Comparison of ENCODE assay signal across 21 cellular contexts in the genomic region with DNA sequence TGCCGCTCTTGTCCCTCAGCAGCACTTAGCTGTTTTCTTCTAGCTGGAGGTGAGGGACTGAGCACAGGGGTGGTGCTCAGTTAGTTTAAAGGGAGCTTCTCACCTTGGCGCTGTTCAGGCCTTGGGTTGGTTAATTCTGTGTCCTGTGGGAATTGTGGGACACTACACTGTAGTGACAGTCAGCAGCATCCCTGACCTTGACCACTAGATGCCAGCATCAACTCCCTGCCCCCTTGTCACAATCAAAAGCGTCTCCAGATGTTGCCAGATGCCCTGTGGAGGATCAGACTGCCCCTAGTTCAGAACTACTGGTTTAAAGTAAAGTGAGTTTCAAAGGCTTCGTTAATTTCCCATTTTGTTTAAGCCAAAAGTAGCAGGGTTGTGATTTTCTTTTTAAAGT.
DNase-seq lines count a peak whose midpoint lies in the region; ATAC-seq, FAIRE-seq and TF ChIP-seq lines count a peak whose summit lies in the region.
"Had no signal": no experiment of that assay in that cellular context is flagged by ENCODE, and none has a peak within 500 bp of the region (broad histone marks: within the 10 kb centered on the region; RNA-seq: fewer than 3 reads in every experiment).

No MANE protein-coding gene starts in this region.

- POLR2A ChIA-PET in HepG2 (lab: Yijun Ruan, JAX), result no interaction called here

- H3K9ac ChIP-seq in HepG2 (ENCODE audit: insufficient read depth, low read depth, low read length), result no peak overlapping the region

- no peak for TF ChIP-seq RAD21 in HepG2 (CRISPR knock-in tag; IDR thresholded peaks at IDR 0.05)

- 15% methylated on average over 4 of the region's 4 CpGs for WGBS in HepG2 (ENCODE audit: low lambda C conversion rate)
- WGBS in upper lobe of left lung, 2 donors, result 52 to 72% methylated on average over 4 of the region's 4 CpGs

- peaks cover 1 to 20% of the 10 kb centered on the region in 2 experiments; a peak in 4 of 5 replicates for H3K27me3 ChIP-seq in HepG2 (ENCODE audit: control insufficient read depth in 1 of 2, insufficient read depth in 2 of 2, low read length in 2 of 2)
- H3K27me3 ChIP-seq in upper lobe of left lung, result peaks cover 0 to 6% (median 0%) of the 10 kb centered on the region in 4 donors
- H3K27me3 ChIP-seq: body of pancreas, SJSA1 had no signal

- in situ Hi-C loops in HepG2 (cut with HindIII; ENCODE audit: extremely low pct_ligation_motif_present, low pct_unique_long_range_greater_than_20kb), result no loop called here

- H3K4me3 ChIP-seq in HepG2 (replicated peaks in 1 of 3; ENCODE audit: insufficient read depth in 1 of 3, low read depth in 2 of 3, low read length in 3 of 3) (no peak overlapping the region), upper lobe of left lung (no peak overlapping the region)
- H3K4me3 ChIP-seq: body of pancreas, right atrium auricular region, SJSA1, stomach, uterus had no signal

- no peaks in the 10 kb centered on the region for H3K79me2 ChIP-seq in HepG2 (ENCODE audit: insufficient read depth, low read length)

- no peaks in the 10 kb centered on the region for H3K36me3 ChIP-seq in HepG2 (replicated peaks in 1 of 2; ENCODE audit: control insufficient read depth in 1 of 2, insufficient read depth in 2 of 2, low read length in 2 of 2)
- H3K36me3 ChIP-seq in upper lobe of left lung, result no peaks in the 10 kb centered on the region
- H3K36me3 ChIP-seq: right atrium auricular region, SJSA1, stomach, uterus had no signal

- TF ChIP-seq POLR2A in HepG2 (IDR thresholded peaks at IDR 0.05; ENCODE audit: insufficient read depth in 1 of 2, low read depth in 2 of 2, low read length in 2 of 2), result no peak
- no peak for TF ChIP-seq POLR2A in upper lobe of left lung (IDR thresholded peaks at IDR 0.05)

- ATAC-seq in HepG2, result peak; percentile 55
- ATAC-seq in upper lobe of left lung (ENCODE audit: low FRiP score in 2 of 2), result no peak
- ATAC-seq: body of pancreas had no signal

- H3K9me3 Mint-ChIP-seq in HFFc6, result no peaks in the 10 kb centered on the region
- H3K9me3 Mint-ChIP-seq: activated naive CD4-positive, alpha-beta T cell treated with anti-CD3 and anti-CD28 coated beads, Interleukin-2, amount 50 U/mL, for 24 hours had no signal

- H3K27ac ChIP-seq in HepG2 (ENCODE audit: extremely low read length, insufficient read depth, low read length), result no peak overlapping the region
- H3K27ac ChIP-seq in upper lobe of left lung, result no peak overlapping the region
- H3K27ac ChIP-seq: body of pancreas, right atrium auricular region, SJSA1, stomach, uterus had no signal

- intact Hi-C loops in HepG2 (cut with micrococcal nuclease; ENCODE audit: unreplicated experiment), result no loop called here

- H3K36me3 Mint-ChIP-seq in HFFc6 (ENCODE audit: low read depth), result no peaks in the 10 kb centered on the region
- H3K36me3 Mint-ChIP-seq: activated naive CD4-positive, alpha-beta T cell treated with anti-CD3 and anti-CD28 coated beads, Interleukin-2, amount 50 U/mL, for 24 hours had no signal

- no peak for FAIRE-seq in HepG2 (lab: Jason Lieb, UNC)
- FAIRE-seq: A204.1, GM12891 had no signal

- CTCF ChIA-PET in HepG2 (lab: Yijun Ruan, JAX; ENCODE audit: low intra/inter-chr PET ratio, low total read pairs), result no interaction called here

- H3K4me2 ChIP-seq in HepG2 (ENCODE audit: low read depth, low read length), result no peak overlapping the region

- H2AFZ ChIP-seq in HepG2 (ENCODE audit: low read length), result no peak overlapping the region

- DNase-seq in NCI-H2029 treated with DMSO at 0.1 percent for 48 hours (lab: John Stamatoyannopoulos, UW) (peak; percentile 1), NCI-H2029 (lab: John Stamatoyannopoulos, UW) (no peak), HFFc6 (no peak), RPMI8226 (peak; percentile 38), HepG2 (ENCODE audit: low spot score) (peak; percentile 9), T-helper 2 cell (no peak), upper lobe of left lung (no peak)
- no peak for DNase-seq in stimulated activated CD4-positive, alpha-beta T cell treated with anti-CD3 and anti-CD28 coated beads, Interleukin-2, amount 100 ng/mL, for 24 hours
- DNase-seq: activated CD4-positive, alpha-beta T cell treated with anti-CD3 and anti-CD28 coated beads, Interleukin-2, amount 50 U/mL, for 4 hours; activated T-cell treated with anti-CD3 and anti-CD28 coated beads, Interleukin-2, amount 50 U/mL, for 1 hour; body of pancreas; GOT3; mammary epithelial cell; NCI-H187; stomach; uterus had no signal

- no peak for TF ChIP-seq EP300 in HepG2 (IDR thresholded peaks at IDR 0.05; ENCODE audit: low read depth in 2 of 2, low read length in 2 of 2)
- no peak for TF ChIP-seq EP300 in HepG2 (CRISPR knock-in tag; IDR thresholded peaks at IDR 0.05; ENCODE audit: borderline replicate concordance)
- TF ChIP-seq EP300 in upper lobe of left lung (IDR thresholded peaks at IDR 0.05), result no peak

- H3K9me3 ChIP-seq in HepG2 (ENCODE audit: low read length), result no peaks in the 10 kb centered on the region
- no peaks in the 10 kb centered on the region for H3K9me3 ChIP-seq in upper lobe of left lung
- H3K9me3 ChIP-seq: body of pancreas, right atrium auricular region, SJSA1, stomach, uterus had no signal

- H3K4me1 Mint-ChIP-seq in HFFc6 (ENCODE audit: low read depth), result no peaks in the 10 kb centered on the region
- H3K4me1 Mint-ChIP-seq: activated naive CD4-positive, alpha-beta T cell treated with anti-CD3 and anti-CD28 coated beads, Interleukin-2, amount 50 U/mL, for 24 hours had no signal

- H3K4me1 ChIP-seq in HepG2 (ENCODE audit: insufficient read depth, low read length), result no peaks in the 10 kb centered on the region
- no peaks in the 10 kb centered on the region for H3K4me1 ChIP-seq in upper lobe of left lung
- H3K4me1 ChIP-seq: body of pancreas, right atrium auricular region, SJSA1, stomach, uterus had no signal

- no peak overlapping the region for H3K27ac Mint-ChIP-seq in HFFc6
- H3K27ac Mint-ChIP-seq: activated naive CD4-positive, alpha-beta T cell treated with anti-CD3 and anti-CD28 coated beads, Interleukin-2, amount 50 U/mL, for 24 hours had no signal

- no peaks in the 10 kb centered on the region for H4K20me1 ChIP-seq in HepG2 (ENCODE audit: insufficient read depth, low read length)

- no peak overlapping the region for H3K4me3 Mint-ChIP-seq in HFFc6
- H3K4me3 Mint-ChIP-seq: activated naive CD4-positive, alpha-beta T cell treated with anti-CD3 and anti-CD28 coated beads, Interleukin-2, amount 50 U/mL, for 24 hours had no signal

- TF ChIP-seq CTCF in HFFc6 (IDR thresholded peaks at IDR 0.05), result 0 out of 2 replicates have a peak, but pooled peaks have one; percentile 11
- no peak for TF ChIP-seq CTCF in HepG2 (CRISPR knock-in tag; IDR thresholded peaks at IDR 0.05)
- no peak for TF ChIP-seq CTCF in upper lobe of left lung (IDR thresholded peaks at IDR 0.05)

- H3K27me3 Mint-ChIP-seq in HFFc6 (ENCODE audit: insufficient read depth), result peaks cover 15% of the 10 kb centered on the region

- BruUV-seq in HepG2 (replicated peaks; lab: Mats Ljungman, UMichigan), result no TSS peak

TF ChIP-seq in HepG2, 621 proteins besides CTCF, POLR2A, EP300 and RAD21 (continues in another document):
- TF ChIP-seq ZNF343 (CRISPR knock-in tag; IDR thresholded peaks at IDR 0.05) (no peak), ZNF354B (CRISPR knock-in tag; IDR thresholded peaks at IDR 0.05) (no peak), PAX8 (CRISPR knock-in tag; IDR thresholded peaks at IDR 0.05; ENCODE audit: borderline replicate concordance) (no peak), MED13 (CRISPR knock-in tag; IDR thresholded peaks at IDR 0.05) (no peak)
- TF ChIP-seq, protein P1, sequence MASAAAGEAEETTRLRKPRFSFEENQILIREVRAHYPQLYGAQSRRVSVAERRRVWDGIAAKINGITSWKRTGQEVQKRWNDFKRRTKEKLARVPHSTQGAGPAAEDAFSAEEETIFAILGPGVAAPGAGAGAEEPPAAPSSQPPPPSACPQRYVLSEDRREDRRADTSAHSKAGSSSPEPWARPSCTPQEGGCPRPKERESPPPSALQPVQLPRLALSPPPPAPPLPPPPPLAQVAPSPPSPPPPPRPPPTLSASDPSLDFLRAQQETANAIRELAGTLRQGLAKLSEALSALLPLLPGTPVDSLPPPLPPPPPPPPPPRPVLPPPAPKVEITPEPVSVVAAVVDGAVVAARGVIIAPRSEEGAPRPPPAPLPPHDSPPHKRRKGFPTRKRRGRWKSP (CRISPR knock-in tag; IDR thresholded peaks at IDR 0.05), result no peak
- TF ChIP-seq, protein P2, sequence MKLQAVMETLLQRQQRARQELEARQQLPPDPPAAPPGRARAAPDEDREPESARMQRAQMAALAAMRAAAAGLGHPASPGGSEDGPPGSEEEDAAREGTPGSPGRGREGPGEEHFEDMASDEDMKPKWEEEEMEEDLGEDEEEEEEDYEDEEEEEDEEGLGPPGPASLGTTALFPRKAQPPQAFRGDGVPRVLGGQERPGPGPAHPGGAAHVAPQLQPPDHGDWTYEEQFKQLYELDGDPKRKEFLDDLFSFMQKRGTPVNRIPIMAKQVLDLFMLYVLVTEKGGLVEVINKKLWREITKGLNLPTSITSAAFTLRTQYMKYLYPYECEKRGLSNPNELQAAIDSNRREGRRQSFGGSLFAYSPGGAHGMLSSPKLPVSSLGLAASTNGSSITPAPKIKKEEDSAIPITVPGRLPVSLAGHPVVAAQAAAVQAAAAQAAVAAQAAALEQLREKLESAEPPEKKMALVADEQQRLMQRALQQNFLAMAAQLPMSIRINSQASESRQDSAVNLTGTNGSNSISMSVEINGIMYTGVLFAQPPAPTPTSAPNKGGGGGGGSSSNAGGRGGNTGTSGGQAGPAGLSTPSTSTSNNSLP (IDR thresholded peaks at IDR 0.05; ENCODE audit: low read depth, low read length), result no peak
- TF ChIP-seq, protein P3, sequence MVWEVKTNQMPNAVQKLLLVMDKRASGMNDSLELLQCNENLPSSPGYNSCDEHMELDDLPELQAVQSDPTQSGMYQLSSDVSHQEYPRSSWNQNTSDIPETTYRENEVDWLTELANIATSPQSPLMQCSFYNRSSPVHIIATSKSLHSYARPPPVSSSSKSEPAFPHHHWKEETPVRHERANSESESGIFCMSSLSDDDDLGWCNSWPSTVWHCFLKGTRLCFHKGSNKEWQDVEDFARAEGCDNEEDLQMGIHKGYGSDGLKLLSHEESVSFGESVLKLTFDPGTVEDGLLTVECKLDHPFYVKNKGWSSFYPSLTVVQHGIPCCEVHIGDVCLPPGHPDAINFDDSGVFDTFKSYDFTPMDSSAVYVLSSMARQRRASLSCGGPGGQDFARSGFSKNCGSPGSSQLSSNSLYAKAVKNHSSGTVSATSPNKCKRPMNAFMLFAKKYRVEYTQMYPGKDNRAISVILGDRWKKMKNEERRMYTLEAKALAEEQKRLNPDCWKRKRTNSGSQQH (CRISPR knock-in tag; IDR thresholded peaks at IDR 0.05; ENCODE audit: low read depth), result no peak

Comparison
In these comparisons a context has a peak if more than half of its experiments do, and no peak if none do; other contexts are left out.
1. DNase-seq: peak in NCI-H2029 treated with DMSO at 0.1 percent for 48 hours (single experiment), RPMI8226 (single experiment) and HepG2 (single experiment); none in NCI-H2029 (single experiment), HFFc6 (single experiment), T-helper 2 cell (0 of 5), upper lobe of left lung (0 of 2) and stimulated activated CD4-positive, alpha-beta T cell treated with anti-CD3 and anti-CD28 coated beads, Interleukin-2, amount 100 ng/mL, for 24 hours (0 of 2).